In genomic region chr11:6962141-6962540, GRCh38 we compare ENCODE assay signal across 22 cellular contexts.
"Had no signal": no experiment of that assay in that cellular context is flagged by ENCODE, and none has a peak within 500 bp of the region (broad histone marks: within the 10 kb centered on the region; RNA-seq: fewer than 3 reads in every experiment).

No MANE protein-coding gene starts in this region.

- H3K4me3 ChIP-seq: body of pancreas, left ventricle myocardium inferior, ovary, prostate gland, testis, vagina had no signal

- H3K27ac ChIP-seq: body of pancreas, left ventricle myocardium inferior, neutrophil, ovary, prostate gland, testis, vagina, WERI-Rb-1 had no signal

- DNase-seq: activated CD4-positive, alpha-beta T cell treated with anti-CD3 and anti-CD28 coated beads, Interleukin-2, amount 10 ng/mL, durations not matched to agents 7 days and 5 days; activated CD4-positive, CD25-positive, alpha-beta regulatory T cell treated with anti-CD3 and anti-CD28 coated beads, Interleukin-2, amount 50 U/mL, for 72 hours; activated CD8-positive, alpha-beta memory T cell treated with anti-CD3 and anti-CD28 coated beads, Interleukin-2, amount 10 ng/mL, durations not matched to agents 7 days and 5 days; activated CD8-positive, alpha-beta T cell treated with anti-CD3 and anti-CD28 coated beads for 36 hours; activated gamma-delta T cell; activated T-cell treated with anti-CD3 and anti-CD28 coated beads for 4 hours; anterior cingulate cortex; body of pancreas; caudate nucleus; effector CD4-positive, alpha-beta T cell; foreskin melanocyte; left ventricle myocardium inferior; midbrain; ovary; stimulated activated CD4-positive, alpha-beta T cell treated with anti-CD3 and anti-CD28 coated beads, Interleukin-2, amount 100 ng/mL, for 48 hours; stimulated activated naive CD4-positive, alpha-beta T cell; testis; WERI-Rb-1 had no signal

- H3K4me1 ChIP-seq: body of pancreas, left ventricle myocardium inferior, prostate gland, testis, vagina had no signal

- ATAC-seq: activated CD8-positive, alpha-beta memory T cell treated with anti-CD3 and anti-CD28 coated beads, Interleukin-2, amount 10 ng/mL, durations not matched to agents 7 days and 5 days; activated CD8-positive, alpha-beta T cell treated with anti-CD3 and anti-CD28 coated beads for 36 hours; body of pancreas; natural killer cell treated with Interleukin-12 subunit alpha and Interleukin-12 subunit beta and Interleukin-15 and Interleukin-18, amount 100 ng/mL, for 72 hours had no signal

- H3K27me3 ChIP-seq: body of pancreas, neutrophil, ovary, testis, vagina had no signal

- H3K9me3 ChIP-seq: body of pancreas, neutrophil, ovary, prostate gland, testis, vagina had no signal

- H3K36me3 ChIP-seq: left ventricle myocardium inferior, neutrophil, ovary, prostate gland, vagina, WERI-Rb-1 had no signal
